ENCODE assay signal across 8 cellular contexts in genomic region chr2:227324671-227325055, GRCh38. TPM values are rescaled to one million over a fixed set of nuclear protein-coding genes. Genes with fewer than 3 reads are reported as not detected.
DNase-seq lines count a peak whose midpoint lies in the region; ATAC-seq and TF ChIP-seq lines count a peak whose summit lies in the region.

No MANE protein-coding gene starts in this region.

- no peak overlapping the region for H2AK5ac ChIP-seq in mesendoderm (ENCODE audit: low read length)

- intact Hi-C loops in dorsolateral prefrontal cortex (cut with DNase I) (loop anchor here (5.0 to 10.0 kb wide), 5 partner anchors 70 to 440 kb away; partner anchors contain the start of gene AGFG1 (in 2 of the 2)), uterus (cut with DNase I; ENCODE audit: low total_unique reads) (no loop called here)

- H2BK15ac ChIP-seq in mesendoderm (replicated peaks; ENCODE audit: low read depth) = no peak overlapping the region

- peak overlapping the region; percentile 92 for H2BK120ac ChIP-seq in mesendoderm (ENCODE audit: low read depth, low read length)

- H4K5ac ChIP-seq in mesendoderm (ENCODE audit: low read length) = peak overlapping the region; percentile 14

- peaks cover 19% of the 10 kb centered on the region for H3K79me2 ChIP-seq in mesendoderm (ENCODE audit: control insufficient read depth, insufficient read depth, low read length)

- H3K36me3 ChIP-seq in NT2/D1 (ENCODE audit: insufficient read depth, insufficient read length, low read length) = no peaks in the 10 kb centered on the region
- H3K36me3 ChIP-seq in mesendoderm (ENCODE audit: control insufficient read depth, insufficient read depth, low read length) = no peaks in the 10 kb centered on the region
- no peaks in the 10 kb centered on the region for H3K36me3 ChIP-seq in uterus

- H3K4me2 ChIP-seq in mesendoderm (ENCODE audit: low read length) = peak overlapping the region; percentile 72

- peak overlapping the region; percentile 77 for H3K56ac ChIP-seq in mesendoderm (ENCODE audit: low read length)

- no peaks in the 10 kb centered on the region for H3K79me1 ChIP-seq in mesendoderm (ENCODE audit: low read length)

- H3K27ac ChIP-seq in C4-2B (peak overlapping the region; percentile 90), dorsolateral prefrontal cortex (peak overlapping the region; percentile 27 to 98 (median 93)), mesendoderm (ENCODE audit: low read depth, low read length) (peak overlapping the region; percentile 8), uterus (peak overlapping the region; percentile 82 to 89)

- H4K8ac ChIP-seq in mesendoderm (ENCODE audit: low read depth, low read length) = peak overlapping the region; percentile 99

- no CpG with 5 or more reads among the region's 6 CpGs for WGBS in mesendoderm (ENCODE audit: extremely low coverage, insufficient coverage, low lambda C conversion rate)

- H3K23ac ChIP-seq in mesendoderm (ENCODE audit: low read length) = no peak overlapping the region

- H3K9ac ChIP-seq in NT2/D1 (ENCODE audit: insufficient read length, low read depth) (peak overlapping the region; percentile 93), mesendoderm (ENCODE audit: low read length) (peak overlapping the region; percentile 65)

- ATAC-seq in GM19395 (IDR thresholded peaks at IDR 0.05; ENCODE audit: unreplicated experiment) = peak; percentile 20

- H3K9me3 ChIP-seq in NT2/D1 (ENCODE audit: insufficient read depth, low read length) (peaks cover 43% of the 10 kb centered on the region), uterus (no peaks in the 10 kb centered on the region)

- H3K4me1 ChIP-seq in NT2/D1 (ENCODE audit: insufficient read depth, insufficient read length) (no peaks in the 10 kb centered on the region), mesendoderm (ENCODE audit: control insufficient read depth, low read depth, low read length) (no peaks in the 10 kb centered on the region), uterus (no peaks in the 10 kb centered on the region)

- TF ChIP-seq CTCF in C4-2B (conservative IDR thresholded peaks at IDR 0.05) (no peak), dorsolateral prefrontal cortex (IDR thresholded peaks at IDR 0.05 in 54 of 56, conservative IDR thresholded peaks at IDR 0.05 in 2 of 56; ENCODE audit: low read depth in 1 of 56, partially characterized antibody in 56 of 56) (no peak), uterus (IDR thresholded peaks at IDR 0.05) (no peak)

- no peak overlapping the region for H2BK5ac ChIP-seq in mesendoderm (ENCODE audit: low read length)

- DNase-seq in NT2/D1 (ENCODE audit: low read depth, low spot score) (peak; percentile 30), dorsolateral prefrontal cortex (peak in 2 of 10 donors; percentile 17 to 20), mesendoderm (no peak), uterus (no peak), putamen (ENCODE audit: low spot score) (no peak), SK-N-DZ (ENCODE audit: low spot score) (no peak)

- H3K4me3 ChIP-seq in NT2/D1 (ENCODE audit: insufficient read length, low read depth) (peak overlapping the region; percentile 88), dorsolateral prefrontal cortex (peak overlapping the region; percentile 70 to 100 (median 97)), mesendoderm (ENCODE audit: low read length) (peak overlapping the region; percentile 57), uterus (peak overlapping the region; percentile 75 to 93)

- no peak for TF ChIP-seq POLR2A in uterus (IDR thresholded peaks at IDR 0.05)

- peak overlapping the region; percentile 60 for H3K18ac ChIP-seq in mesendoderm (ENCODE audit: low read length)

- no peaks in the 10 kb centered on the region for H3K27me3 ChIP-seq in NT2/D1 (ENCODE audit: insufficient read depth, insufficient read length)
- no peaks in the 10 kb centered on the region for H3K27me3 ChIP-seq in dorsolateral prefrontal cortex
- no peaks in the 10 kb centered on the region for H3K27me3 ChIP-seq in mesendoderm (ENCODE audit: insufficient read depth, low read length, poor library complexity)
- no peaks in the 10 kb centered on the region for H3K27me3 ChIP-seq in uterus

- H3K4ac ChIP-seq in mesendoderm (ENCODE audit: low read depth, low read length) = peak overlapping the region; percentile 79

RNA-seq across cellular contexts. Expression of gene MFF, which starts 0.4 kb away (rescaled TPM):
- total RNA-seq in dorsolateral prefrontal cortex (100 to 1,000 TPM in 96 of 120 experiments, 10 to 100 TPM in 24; 80.8 to 145 (median 108) TPM), uterus (10 to 100 TPM; 15.1 to 99.1 (median 88.3) TPM)
- 86.7 TPM for polyA plus RNA-seq in mesendoderm (2013, experiment 1 of 2)
- 88.9 TPM for polyA plus RNA-seq in mesendoderm (2013, experiment 2 of 2)
- 91.4 and 95.1 TPM in 2 replicates for polyA plus RNA-seq in SK-N-DZ (2014; cell fraction: cytosol; rRNA removed)
- 74.2 and 99.5 TPM in 2 replicates for polyA plus RNA-seq in SK-N-DZ (2014; cell fraction: nucleus; rRNA removed)

RNA-seq across cellular contexts. Expression of gene TM4SF20, which starts 54.4 kb away (rescaled TPM):
- total RNA-seq in dorsolateral prefrontal cortex = 1 to 10 TPM in 1 of 120 experiments, under 1 TPM in 4, not detected in 115; 0.17 to 1.1 (median 0.54) TPM
- not detected for polyA plus RNA-seq in mesendoderm (2013, experiment 1 of 2)
- not detected for polyA plus RNA-seq in mesendoderm (2013, experiment 2 of 2)
- total RNA-seq in uterus = not detected
- polyA plus RNA-seq in SK-N-DZ (2014; cell fraction: cytosol; rRNA removed) = not detected in 2 replicates
- not detected in 2 replicates for polyA plus RNA-seq in SK-N-DZ (2014; cell fraction: nucleus; rRNA removed)

Comparison
In these comparisons a context has a peak if more than half of its experiments do, and no peak if none do; other contexts are left out.
1. H3K27ac ChIP-seq: peak in every context shown above with its lines; median percentile 93 in dorsolateral prefrontal cortex; 90 in C4-2B; 86 in uterus; 8 in mesendoderm.